Comparison of ENCODE assay signal across 30 cellular contexts in the genomic region with DNA sequence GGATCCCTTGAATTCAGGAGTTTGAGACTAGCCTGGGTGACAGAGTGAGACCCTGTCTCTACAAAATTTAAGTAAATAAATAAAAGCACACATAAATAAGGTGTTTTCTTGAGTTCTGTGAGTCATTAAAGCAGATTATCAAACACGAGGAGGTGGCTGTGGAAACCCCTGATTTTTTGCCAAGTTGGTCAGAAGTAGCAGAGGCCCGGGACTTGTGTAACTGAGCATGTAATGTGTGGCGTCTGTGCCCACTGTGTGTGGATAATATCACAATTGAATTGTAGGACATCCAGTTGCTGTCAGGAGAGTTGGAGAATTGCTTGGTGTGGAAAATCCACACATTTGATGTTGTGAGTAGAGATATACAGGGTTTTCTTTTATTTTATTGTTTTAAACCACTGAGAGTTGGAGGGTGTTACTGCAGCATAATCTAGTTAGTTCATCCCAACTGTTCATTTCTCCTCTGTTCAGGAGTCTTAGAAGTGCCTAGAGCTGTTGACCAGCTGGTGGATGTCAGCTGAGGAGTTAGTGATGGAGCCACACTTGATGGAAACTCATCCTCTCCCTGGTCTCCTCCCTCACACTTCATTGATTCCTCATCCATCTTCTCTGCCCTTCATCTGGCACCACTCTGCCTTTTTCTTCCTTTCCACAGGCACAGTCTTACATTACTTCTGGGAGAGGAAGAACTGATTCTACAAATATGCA. TPM values are rescaled to one million over a fixed set of nuclear protein-coding genes. Genes with fewer than 3 reads are reported as not detected.
DNase-seq lines count a peak whose midpoint lies in the region; ATAC-seq, FAIRE-seq and TF ChIP-seq lines count a peak whose summit lies in the region.
"Had no signal": no experiment of that assay in that cellular context is flagged by ENCODE, and none has a peak within 500 bp of the region (broad histone marks: within the 10 kb centered on the region; RNA-seq: fewer than 3 reads in every experiment).

No MANE protein-coding gene starts in this region.

- no peak overlapping the region for H3K9ac ChIP-seq in keratinocyte (ENCODE audit: control insufficient read depth, extremely low read depth, insufficient read depth, low read length)
- H3K9ac ChIP-seq: neural progenitor cell had no signal

- H3K27ac ChIP-seq in keratinocyte (ENCODE audit: control insufficient read depth, insufficient read depth, low read length), result peak overlapping the region; percentile 41
- H3K27ac ChIP-seq: A549, heart right ventricle, neural progenitor cell, SJSA1, thoracic aorta, vagina had no signal

- peak; percentile 73 for FAIRE-seq in keratinocyte (lab: Jason Lieb, UNC)
- FAIRE-seq: A549, endometrium, H1, RCC 7860 had no signal

- H3K9me3 ChIP-seq in keratinocyte (ENCODE audit: control insufficient read depth, low read depth, low read length), result no peaks in the 10 kb centered on the region
- H3K9me3 ChIP-seq: A549, heart right ventricle, SJSA1, thoracic aorta, vagina had no signal

- H3K4me3 Mint-ChIP-seq in type B pancreatic cell, result no peak overlapping the region
- H3K4me3 Mint-ChIP-seq: activated naive CD8-positive, alpha-beta T cell; activated T-helper 17 cell treated with anti-CD3 and anti-CD28 coated beads, Interleukin-2, amount 50 U/mL, for 72 hours; CD4-positive, alpha-beta memory T cell; memory B cell; neural progenitor cell; stimulated activated naive B cell treated with anti-CD40 and anti-IgM and Interleukin-4, amounts not matched to agents 10 μg/mL and 1 μg/mL and 100 μg/mL, for 72 hours had no signal

- TF ChIP-seq CTCF in choroid plexus epithelial cell (conservative IDR thresholded peaks at IDR 0.05; ENCODE audit: low read depth, low read length) (no peak), keratinocyte (optimal IDR thresholded peaks at IDR 0.05 in 1 of 3, IDR thresholded peaks at IDR 0.05 in 1 of 3, conservative IDR thresholded peaks at IDR 0.05 in 1 of 3; ENCODE audit: extremely low read depth in 1 of 3, insufficient read depth in 2 of 3, low read length in 3 of 3) (no peak), type B pancreatic cell (conservative IDR thresholded peaks at IDR 0.05) (no peak)

- no peak for ATAC-seq in HG03280 (IDR thresholded peaks at IDR 0.05; ENCODE audit: unreplicated experiment)
- ATAC-seq in HG03196 (IDR thresholded peaks at IDR 0.05; ENCODE audit: unreplicated experiment), result no peak
- ATAC-seq: A549; activated T-helper 17 cell treated with anti-CD3 and anti-CD28 coated beads, Interleukin-2, amount 50 U/mL, for 72 hours; heart right ventricle; stimulated activated naive B cell treated with anti-CD40 and anti-IgM and Interleukin-4, amounts not matched to agents 10 μg/mL and 1 μg/mL and 100 μg/mL, for 72 hours had no signal

- no peak overlapping the region for H3K27ac Mint-ChIP-seq in type B pancreatic cell
- H3K27ac Mint-ChIP-seq: activated naive CD8-positive, alpha-beta T cell; activated T-helper 17 cell treated with anti-CD3 and anti-CD28 coated beads, Interleukin-2, amount 50 U/mL, for 72 hours; CD4-positive, alpha-beta memory T cell; memory B cell; neural progenitor cell; stimulated activated naive B cell treated with anti-CD40 and anti-IgM and Interleukin-4, amounts not matched to agents 10 μg/mL and 1 μg/mL and 100 μg/mL, for 72 hours had no signal

- no peaks in the 10 kb centered on the region for H4K20me1 ChIP-seq in keratinocyte (ENCODE audit: control insufficient read depth, extremely low read depth, insufficient read depth, low read length)

- no peaks in the 10 kb centered on the region for H3K4me1 Mint-ChIP-seq in type B pancreatic cell (ENCODE audit: unreplicated experiment)
- H3K4me1 Mint-ChIP-seq: activated T-helper 17 cell treated with anti-CD3 and anti-CD28 coated beads, Interleukin-2, amount 50 U/mL, for 72 hours; CD4-positive, alpha-beta memory T cell; memory B cell; neural progenitor cell; stimulated activated naive B cell treated with anti-CD40 and anti-IgM and Interleukin-4, amounts not matched to agents 10 μg/mL and 1 μg/mL and 100 μg/mL, for 72 hours had no signal

- peaks cover 10% of the 10 kb centered on the region for H3K27me3 Mint-ChIP-seq in type B pancreatic cell
- H3K27me3 Mint-ChIP-seq: activated naive CD8-positive, alpha-beta T cell had no signal

- no peaks in the 10 kb centered on the region for H3K9me3 Mint-ChIP-seq in type B pancreatic cell
- H3K9me3 Mint-ChIP-seq: activated T-helper 17 cell treated with anti-CD3 and anti-CD28 coated beads, Interleukin-2, amount 50 U/mL, for 72 hours; CD4-positive, alpha-beta memory T cell; memory B cell; neural progenitor cell; stimulated activated naive B cell treated with anti-CD40 and anti-IgM and Interleukin-4, amounts not matched to agents 10 μg/mL and 1 μg/mL and 100 μg/mL, for 72 hours had no signal

- H3K36me3 Mint-ChIP-seq in type B pancreatic cell, result no peaks in the 10 kb centered on the region
- H3K36me3 Mint-ChIP-seq: activated naive CD8-positive, alpha-beta T cell; CD4-positive, alpha-beta memory T cell; memory B cell; neural progenitor cell; stimulated activated naive B cell treated with anti-CD40 and anti-IgM and Interleukin-4, amounts not matched to agents 10 μg/mL and 1 μg/mL and 100 μg/mL, for 72 hours had no signal

- peak; percentile 22 for DNase-seq in activated effector memory CD4-positive, alpha-beta T cell treated with anti-CD3 and anti-CD28 coated beads, Interleukin-2, amount 50 U/mL, for 16 hours
- no peak for DNase-seq in activated effector memory CD4-positive, alpha-beta T cell treated with Interleukin-2 at 50 U/mL for 16 hours
- DNase-seq in choroid plexus epithelial cell (ENCODE audit: low read depth) (peak; percentile 21), keratinocyte (ENCODE audit: low read depth, low spot score) (no peak), type B pancreatic cell (ENCODE audit: extremely low spot score, unreplicated experiment) (peak; percentile 4), Ammon's horn (ENCODE audit: low spot score) (no peak)
- DNase-seq: activated CD4-positive, alpha-beta T cell treated with anti-CD3 and anti-CD28 coated beads, Interleukin-2, amount 50 U/mL, for 4 hours; activated CD4-positive, CD25-positive, alpha-beta regulatory T cell; AML-193; CD4-positive, alpha-beta memory T cell; heart right ventricle; NCI-H1092 treated with DMSO at 0.1 percent for 48 hours; NCI-H187; NCI-H2171 treated with DMSO at 0.1 percent for 48 hours; NCI-H526 treated with DMSO at 0.1 percent for 48 hours; stimulated activated CD4-positive, alpha-beta T cell treated with anti-CD3 and anti-CD28 coated beads, Interleukin-15, amount 100 ng/mL, for 24 hours; stimulated activated naive B cell treated with anti-CD40 and anti-IgM and Interleukin-4, amounts not matched to agents 10 μg/mL and 1 μg/mL and 100 μg/mL, for 72 hours had no signal

- peaks cover 18% of the 10 kb centered on the region for H3K4me1 ChIP-seq in keratinocyte (ENCODE audit: control insufficient read depth, extremely low read depth, insufficient read depth, low read length)
- H3K4me1 ChIP-seq: A549, heart right ventricle, neural progenitor cell, SJSA1 had no signal

- no peaks in the 10 kb centered on the region for H3K79me2 ChIP-seq in keratinocyte (ENCODE audit: control insufficient read depth, insufficient read depth, low read length)

- no peaks in the 10 kb centered on the region for H3K9me1 ChIP-seq in keratinocyte (ENCODE audit: control insufficient read depth, extremely low read depth, insufficient read depth, low read length)

- peak overlapping the region; percentile 44 for H2AFZ ChIP-seq in keratinocyte (ENCODE audit: control insufficient read depth, low read length)
- H2AFZ ChIP-seq: neural progenitor cell had no signal

- H3K4me2 ChIP-seq in keratinocyte (ENCODE audit: control insufficient read depth, extremely low read depth, insufficient read depth, low read depth, low read length), result peak overlapping the region; percentile 63
- H3K4me2 ChIP-seq: A549, neural progenitor cell had no signal

- H3K4me3 ChIP-seq in choroid plexus epithelial cell (ENCODE audit: low read depth, low read length) (no peak overlapping the region), keratinocyte (ENCODE audit: control insufficient read depth in 2 of 3, extremely low read depth in 1 of 3, insufficient read depth in 2 of 3, low read depth in 1 of 3, low read length in 3 of 3) (peak overlapping the region in 1 of 3 experiments; percentile 22)
- H3K4me3 ChIP-seq: A549, heart right ventricle, neural progenitor cell, SJSA1, thoracic aorta, vagina had no signal

- H3K36me3 ChIP-seq in keratinocyte (ENCODE audit: control insufficient read depth in 2 of 2, extremely low read depth in 1 of 2, insufficient read depth in 2 of 2, low read length in 2 of 2), result no peaks in the 10 kb centered on the region
- H3K36me3 ChIP-seq: heart right ventricle, neural progenitor cell, SJSA1, thoracic aorta, vagina had no signal

- no peaks in the 10 kb centered on the region for H3K27me3 ChIP-seq in keratinocyte (ENCODE audit: control insufficient read depth, extremely low read depth, insufficient read depth, low read length)
- H3K27me3 ChIP-seq: heart right ventricle, neural progenitor cell, SJSA1, vagina had no signal

- dilution Hi-C loops in keratinocyte (cut with MboI; ENCODE audit: extremely low pct_ligation_motif_present, low sequenced_read_pairs), result no loop called here

RNA-seq across cellular contexts. Expression of a gene that starts 45.9 kb away (rescaled TPM):
- 23.6 to 28.3 TPM (median 25.3 TPM) in 3 replicates for polyA plus RNA-seq in keratinocyte
- 11.8 TPM for polyA plus RNA-seq in keratinocyte (2011; ENCODE audit: low read depth)
- polyA plus RNA-seq in keratinocyte (2011; cell fraction: cytosol; rRNA removed), result 28.6 and 40.6 TPM in 2 replicates
- 63.1 and 77.2 TPM in 2 replicates for polyA plus RNA-seq in keratinocyte (2011; cell fraction: nucleus; rRNA removed)
- 33.7 and 39.0 TPM in 2 replicates for polyA plus RNA-seq in keratinocyte (2012; ENCODE audit: low replicate concordance)
- polyA minus RNA-seq in keratinocyte, result 10.1 to 14.7 TPM (median 11.8 TPM) in 3 replicates
- polyA minus RNA-seq in keratinocyte (2011; cell fraction: cytosol; rRNA and poly(A)+ RNA removed), result 58.5 TPM
- 48.5 and 52.4 TPM in 2 replicates for polyA minus RNA-seq in keratinocyte (2011; cell fraction: nucleus; rRNA and poly(A)+ RNA removed)
- 82.8 and 83.5 TPM in 2 replicates for total RNA-seq in type B pancreatic cell (ENCODE audit: low replicate concordance)

RNA-seq across cellular contexts. Expression of a gene that starts 50.3 kb away (rescaled TPM):
- 30.1 to 47.5 TPM (median 46.5 TPM) in 3 replicates for polyA plus RNA-seq in keratinocyte
- 48.2 TPM for polyA plus RNA-seq in keratinocyte (2011; ENCODE audit: low read depth)
- polyA plus RNA-seq in keratinocyte (2011; cell fraction: cytosol; rRNA removed), result 19.3 and 37.4 TPM in 2 replicates
- 37.6 and 46.9 TPM in 2 replicates for polyA plus RNA-seq in keratinocyte (2011; cell fraction: nucleus; rRNA removed)
- 27.5 and 37.3 TPM in 2 replicates for polyA plus RNA-seq in keratinocyte (2012; ENCODE audit: low replicate concordance)
- polyA minus RNA-seq in keratinocyte, result 60.6 to 185 TPM (median 170 TPM) in 3 replicates
- 51.0 TPM for polyA minus RNA-seq in keratinocyte (2011; cell fraction: cytosol; rRNA and poly(A)+ RNA removed)
- 68.8 and 121 TPM in 2 replicates for polyA minus RNA-seq in keratinocyte (2011; cell fraction: nucleus; rRNA and poly(A)+ RNA removed)
- 98.5 and 112 TPM in 2 replicates for total RNA-seq in type B pancreatic cell (ENCODE audit: low replicate concordance)

Comparison
In these comparisons a context has a peak if more than half of its experiments do, and no peak if none do; other contexts are left out.
1. DNase-seq: peak in activated effector memory CD4-positive, alpha-beta T cell treated with anti-CD3 and anti-CD28 coated beads, Interleukin-2, amount 50 U/mL, for 16 hours (single experiment), choroid plexus epithelial cell (single experiment) and type B pancreatic cell (single experiment); none in activated effector memory CD4-positive, alpha-beta T cell treated with Interleukin-2 at 50 U/mL for 16 hours (single experiment), keratinocyte (single experiment) and Ammon's horn (single experiment).